In genomic region chr17:4014148-4014927, GRCh38 we compare ENCODE assay signal across 1 cellular context.
TF ChIP-seq lines count a peak whose summit lies in the region.

No MANE protein-coding gene starts in this region.

TF ChIP-seq in HepG2, 621 proteins besides CTCF, POLR2A, EP300 and RAD21 (continued from another document and continues in another):
- TF ChIP-seq HMGA1 (CRISPR knock-in tag; conservative IDR thresholded peaks at IDR 0.05) (no peak), CHCHD3 (CRISPR knock-in tag; IDR thresholded peaks at IDR 0.05) (no peak), RORA (CRISPR knock-in tag; IDR thresholded peaks at IDR 0.05) (no peak), HINFP (CRISPR knock-in tag; IDR thresholded peaks at IDR 0.05; ENCODE audit: low read depth) (no peak), ZNF552 (CRISPR knock-in tag; IDR thresholded peaks at IDR 0.05; ENCODE audit: borderline replicate concordance) (no peak), ZNF451 (CRISPR knock-in tag; IDR thresholded peaks at IDR 0.05) (0 out of 2 replicates have a peak, but pooled peaks have one; percentile 52), ZNF704 (CRISPR knock-in tag; IDR thresholded peaks at IDR 0.05; ENCODE audit: borderline replicate concordance) (no peak), PHB2 (IDR thresholded peaks at IDR 0.05; ENCODE audit: partially characterized antibody) (no peak), BRCA1 (CRISPR knock-in tag; IDR thresholded peaks at IDR 0.05) (no peak), MLX (CRISPR knock-in tag; IDR thresholded peaks at IDR 0.05) (peak; percentile 81), ZNF329 (CRISPR knock-in tag; IDR thresholded peaks at IDR 0.05; ENCODE audit: low read depth) (no peak), ZBTB3 (CRISPR knock-in tag; IDR thresholded peaks at IDR 0.05; ENCODE audit: borderline replicate concordance, low read depth) (no peak), ZNF10 (CRISPR knock-in tag; IDR thresholded peaks at IDR 0.05; ENCODE audit: borderline replicate concordance, low read depth) (no peak), ZMAT3 (CRISPR knock-in tag; conservative IDR thresholded peaks at IDR 0.05) (no peak), ZNF430 (CRISPR knock-in tag; IDR thresholded peaks at IDR 0.05) (peak; percentile 74; the same call in 1 of the 2 replicates), ZNF512 (CRISPR knock-in tag; IDR thresholded peaks at IDR 0.05) (no peak), ZNF282 (IDR thresholded peaks at IDR 0.05; ENCODE audit: partially characterized antibody) (no peak), AKNA (CRISPR knock-in tag; IDR thresholded peaks at IDR 0.05; ENCODE audit: borderline replicate concordance) (no peak), SPEN (CRISPR knock-in tag; IDR thresholded peaks at IDR 0.05; ENCODE audit: low read depth) (peak; percentile 91), ZNF275 (CRISPR knock-in tag; IDR thresholded peaks at IDR 0.05; ENCODE audit: borderline replicate concordance) (no peak), ZNF850 (CRISPR knock-in tag; conservative IDR thresholded peaks at IDR 0.05) (no peak), ZHX2 (IDR thresholded peaks at IDR 0.05; ENCODE audit: low read depth) (no peak), ZHX2 (CRISPR knock-in tag; IDR thresholded peaks at IDR 0.05; ENCODE audit: borderline replicate concordance) (no peak), MAX (IDR thresholded peaks at IDR 0.05) (peak; percentile 95), FOXO1 (CRISPR knock-in tag; IDR thresholded peaks at IDR 0.05) (peak; percentile 61; the same call in 1 of the 2 replicates), POLR2AphosphoS2 (IDR thresholded peaks at IDR 0.05; ENCODE audit: low read depth, low read length) (no peak)
- TF ChIP-seq, protein P1, sequence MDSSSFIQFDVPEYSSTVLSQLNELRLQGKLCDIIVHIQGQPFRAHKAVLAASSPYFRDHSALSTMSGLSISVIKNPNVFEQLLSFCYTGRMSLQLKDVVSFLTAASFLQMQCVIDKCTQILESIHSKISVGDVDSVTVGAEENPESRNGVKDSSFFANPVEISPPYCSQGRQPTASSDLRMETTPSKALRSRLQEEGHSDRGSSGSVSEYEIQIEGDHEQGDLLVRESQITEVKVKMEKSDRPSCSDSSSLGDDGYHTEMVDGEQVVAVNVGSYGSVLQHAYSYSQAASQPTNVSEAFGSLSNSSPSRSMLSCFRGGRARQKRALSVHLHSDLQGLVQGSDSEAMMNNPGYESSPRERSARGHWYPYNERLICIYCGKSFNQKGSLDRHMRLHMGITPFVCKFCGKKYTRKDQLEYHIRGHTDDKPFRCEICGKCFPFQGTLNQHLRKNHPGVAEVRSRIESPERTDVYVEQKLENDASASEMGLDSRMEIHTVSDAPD (CRISPR knock-in tag; IDR thresholded peaks at IDR 0.05): peak; percentile 56; the same call in 1 of the 2 replicates
- TF ChIP-seq, protein P2, sequence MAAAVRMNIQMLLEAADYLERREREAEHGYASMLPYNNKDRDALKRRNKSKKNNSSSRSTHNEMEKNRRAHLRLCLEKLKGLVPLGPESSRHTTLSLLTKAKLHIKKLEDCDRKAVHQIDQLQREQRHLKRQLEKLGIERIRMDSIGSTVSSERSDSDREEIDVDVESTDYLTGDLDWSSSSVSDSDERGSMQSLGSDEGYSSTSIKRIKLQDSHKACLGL (CRISPR knock-in tag; IDR thresholded peaks at IDR 0.05): no peak
- TF ChIP-seq, protein P3, sequence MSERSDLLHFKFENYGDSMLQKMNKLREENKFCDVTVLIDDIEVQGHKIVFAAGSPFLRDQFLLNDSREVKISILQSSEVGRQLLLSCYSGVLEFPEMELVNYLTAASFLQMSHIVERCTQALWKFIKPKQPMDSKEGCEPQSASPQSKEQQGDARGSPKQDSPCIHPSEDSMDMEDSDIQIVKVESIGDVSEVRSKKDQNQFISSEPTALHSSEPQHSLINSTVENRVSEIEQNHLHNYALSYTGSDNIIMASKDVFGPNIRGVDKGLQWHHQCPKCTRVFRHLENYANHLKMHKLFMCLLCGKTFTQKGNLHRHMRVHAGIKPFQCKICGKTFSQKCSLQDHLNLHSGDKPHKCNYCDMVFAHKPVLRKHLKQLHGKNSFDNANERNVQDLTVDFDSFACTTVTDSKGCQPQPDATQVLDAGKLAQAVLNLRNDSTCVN (CRISPR knock-in tag; IDR thresholded peaks at IDR 0.05; ENCODE audit: borderline replicate concordance): no peak
- TF ChIP-seq, protein P4, sequence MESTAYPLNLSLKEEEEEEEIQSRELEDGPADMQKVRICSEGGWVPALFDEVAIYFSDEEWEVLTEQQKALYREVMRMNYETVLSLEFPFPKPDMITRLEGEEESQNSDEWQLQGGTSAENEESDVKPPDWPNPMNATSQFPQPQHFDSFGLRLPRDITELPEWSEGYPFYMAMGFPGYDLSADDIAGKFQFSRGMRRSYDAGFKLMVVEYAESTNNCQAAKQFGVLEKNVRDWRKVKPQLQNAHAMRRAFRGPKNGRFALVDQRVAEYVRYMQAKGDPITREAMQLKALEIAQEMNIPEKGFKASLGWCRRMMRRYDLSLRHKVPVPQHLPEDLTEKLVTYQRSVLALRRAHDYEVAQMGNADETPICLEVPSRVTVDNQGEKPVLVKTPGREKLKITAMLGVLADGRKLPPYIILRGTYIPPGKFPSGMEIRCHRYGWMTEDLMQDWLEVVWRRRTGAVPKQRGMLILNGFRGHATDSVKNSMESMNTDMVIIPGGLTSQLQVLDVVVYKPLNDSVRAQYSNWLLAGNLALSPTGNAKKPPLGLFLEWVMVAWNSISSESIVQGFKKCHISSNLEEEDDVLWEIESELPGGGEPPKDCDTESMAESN (CRISPR knock-in tag; conservative IDR thresholded peaks at IDR 0.05): peak; percentile 69
- TF ChIP-seq, protein P5, sequence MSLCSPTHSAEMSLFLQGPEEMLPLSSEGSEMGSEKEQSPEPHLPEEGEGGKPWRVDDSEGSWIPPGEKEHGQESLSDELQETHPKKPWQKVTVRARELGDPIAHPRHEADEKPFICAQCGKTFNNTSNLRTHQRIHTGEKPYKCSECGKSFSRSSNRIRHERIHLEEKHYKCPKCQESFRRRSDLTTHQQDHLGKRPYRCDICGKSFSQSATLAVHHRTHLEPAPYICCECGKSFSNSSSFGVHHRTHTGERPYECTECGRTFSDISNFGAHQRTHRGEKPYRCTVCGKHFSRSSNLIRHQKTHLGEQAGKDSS (CRISPR knock-in tag; IDR thresholded peaks at IDR 0.05; ENCODE audit: borderline replicate concordance, low read depth): peak; percentile 42; the same call in 1 of the 2 replicates
